Comparison of ENCODE assay signal across 9 cellular contexts in genomic region chr5:87231037-87231808, GRCh38.
DNase-seq lines count a peak whose midpoint lies in the region; ATAC-seq lines count a peak whose summit lies in the region.
"Had no signal": no experiment of that assay in that cellular context is flagged by ENCODE, and none has a peak within 500 bp of the region (broad histone marks: within the 10 kb centered on the region; RNA-seq: fewer than 3 reads in every experiment).

No MANE protein-coding gene starts in this region.

- H3K36me3 ChIP-seq in HAP-1 (replicated peaks), result no peaks in the 10 kb centered on the region

- H3K9me3 ChIP-seq in HAP-1, result no peaks in the 10 kb centered on the region

- no peak overlapping the region for H3K4me3 ChIP-seq in HAP-1

- no peaks in the 10 kb centered on the region; the same call in 1 of the 2 replicates for H3K4me1 ChIP-seq in HAP-1

- in situ Hi-C loops in HAP-1 (cut with MboI; ENCODE audit: low sequenced_read_pairs), result no loop called here

- 0 out of 2 replicates have a peak, but pooled peaks cover 2% of the 10 kb centered on the region for H3K27me3 ChIP-seq in HAP-1 (ENCODE audit: low read depth)

- DNase-seq in kidney tubule cell (ENCODE audit: low spot score) (peak; percentile 22), HAP-1 (ENCODE audit: low spot score in 2 of 2) (no peak), NCI-H2196 (lab: John Stamatoyannopoulos, UW; ENCODE audit: unreplicated experiment) (no peak), islet precursor cell (no peak), OCI-M1 (lab: John Stamatoyannopoulos, UW) (no peak)
- DNase-seq: activated CD4-positive, alpha-beta T cell treated with anti-CD3 and anti-CD28 coated beads for 4 hours had no signal

- peak; percentile 97 for ATAC-seq in GM19023 (IDR thresholded peaks at IDR 0.05; ENCODE audit: unreplicated experiment)
- ATAC-seq in GM21737 (IDR thresholded peaks at IDR 0.05; ENCODE audit: unreplicated experiment), result peak; percentile 92
- ATAC-seq in HG03439 (IDR thresholded peaks at IDR 0.05; ENCODE audit: unreplicated experiment), result peak; percentile 93
